In the genomic region with DNA sequence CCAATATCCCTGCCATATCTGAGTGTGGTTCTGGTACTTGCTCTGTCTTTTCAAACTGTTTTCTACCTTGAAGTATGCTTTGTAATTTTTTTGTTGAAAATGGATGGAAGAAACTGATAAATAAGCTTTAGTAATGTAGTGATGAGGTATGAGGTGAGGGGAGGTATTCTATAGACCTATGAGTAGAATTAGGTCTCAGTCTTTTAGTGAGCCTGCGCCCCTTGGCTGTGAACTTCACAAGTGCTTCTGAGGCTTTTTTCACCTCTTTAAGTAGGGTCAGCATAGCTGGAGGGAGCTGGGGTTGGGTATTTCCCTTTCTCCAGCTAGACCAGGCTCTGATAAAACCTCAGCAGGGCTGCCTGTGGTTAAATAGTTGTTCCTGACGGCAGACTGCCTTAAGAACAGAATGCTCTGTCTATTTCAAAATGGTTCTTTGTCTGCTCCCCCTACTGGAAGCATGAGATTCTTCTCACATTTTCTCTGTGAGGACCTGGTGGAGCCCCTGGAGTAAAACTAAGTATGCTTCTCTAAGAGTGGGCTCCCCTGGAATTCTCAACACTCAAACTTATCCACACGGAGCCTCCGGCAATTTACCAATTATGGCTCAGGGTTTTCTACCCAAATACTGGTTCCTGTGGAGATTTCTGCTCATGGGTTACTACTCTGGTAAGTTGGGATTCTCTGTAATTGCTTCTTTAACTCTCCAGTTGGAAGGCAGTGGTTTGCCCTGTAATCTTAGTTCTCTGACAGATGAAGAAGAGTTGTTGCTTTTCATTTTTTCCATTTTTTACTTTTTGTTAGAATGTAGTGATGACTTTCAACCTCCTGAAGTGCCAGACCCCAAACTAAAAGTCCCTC, we compare ENCODE assay signal across 8 cellular contexts. TPM values are rescaled to one million over a fixed set of nuclear protein-coding genes. Genes with fewer than 3 reads are reported as not detected.
DNase-seq lines count a peak whose midpoint lies in the region; ATAC-seq and TF ChIP-seq lines count a peak whose summit lies in the region.

No MANE protein-coding gene starts in this region.

- H3K4me3 ChIP-seq in DND-41 (ENCODE audit: low read depth in 1 of 2, low read length in 2 of 2) (no peak overlapping the region), WERI-Rb-1 (ENCODE audit: low read depth, low read length) (no peak overlapping the region), spleen (no peak overlapping the region)

- TF ChIP-seq POLR2A in spleen (IDR thresholded peaks at IDR 0.05), result no peak

- H3K79me2 ChIP-seq in DND-41 (ENCODE audit: insufficient read depth, low read length), result no peaks in the 10 kb centered on the region

- intact Hi-C loops in left cardiac atrium (cut with DNase I) (loop anchor here in 1 of 2 donors (5.0 kb wide), 2 partner anchors 125 to 350 kb away; no protein-coding TSS in a partner anchor), spleen (cut with DNase I; ENCODE audit: low total_unique reads) (no loop called here)

- H3K9me3 ChIP-seq in DND-41 (ENCODE audit: insufficient read depth, low read length, severe bottlenecking), result no peaks in the 10 kb centered on the region
- peaks cover 11% of the 10 kb centered on the region for H3K9me3 ChIP-seq in WERI-Rb-1 (ENCODE audit: severe bottlenecking)
- H3K9me3 ChIP-seq in spleen, result peaks cover 0 to 23% (median 12%) of the 10 kb centered on the region in 8 donors

- H3K36me3 ChIP-seq in DND-41 (ENCODE audit: insufficient read depth, low read length) (no peaks in the 10 kb centered on the region), WERI-Rb-1 (no peaks in the 10 kb centered on the region), spleen (no peaks in the 10 kb centered on the region)

- DNase-seq in DND-41 (no peak), Kasumi-1 (lab: John Stamatoyannopoulos, UW) (peak; percentile 44 to 60), WERI-Rb-1 (no peak), left cardiac atrium (no peak), spleen (no peak)
- no peak for DNase-seq in effector CD4-positive, alpha-beta T cell
- DNase-seq in stimulated activated naive CD4-positive, alpha-beta T cell treated with Interleukin-2 at 50 U/mL for 16 hours (lab: John Stamatoyannopoulos, UW), result no peak
- DNase-seq in stimulated activated CD4-positive, alpha-beta T cell treated with anti-CD3 and anti-CD28 coated beads, Interleukin-2, amount 100 ng/mL, for 48 hours, result no peak

- no peak overlapping the region for H3K9ac ChIP-seq in DND-41 (ENCODE audit: low read depth, low read length)

- H3K4me1 ChIP-seq in DND-41 (ENCODE audit: insufficient read depth, low read length) (no peaks in the 10 kb centered on the region), spleen (no peaks in the 10 kb centered on the region)

- H3K27me3 ChIP-seq in DND-41 (ENCODE audit: insufficient read depth, low read length, poor library complexity) (no peaks in the 10 kb centered on the region), WERI-Rb-1 (ENCODE audit: insufficient read depth, low read depth, severe bottlenecking) (peaks cover 55% of the 10 kb centered on the region), spleen (replicated peaks in 1 of 7) (peaks cover 0 to 31% (median 0%) of the 10 kb centered on the region in 7 donors)

- peak; percentile 48 for TF ChIP-seq CTCF in DND-41 (IDR thresholded peaks at IDR 0.05; ENCODE audit: borderline replicate concordance, extremely low read depth, low read length, poor library complexity, severe bottlenecking)
- TF ChIP-seq CTCF in WERI-Rb-1 (IDR thresholded peaks at IDR 0.05; ENCODE audit: low read depth, low read length), result peak; percentile 45
- peak in 7 of 11 experiments; percentile 12 to 53 (median 31) for TF ChIP-seq CTCF in spleen (IDR thresholded peaks at IDR 0.05 in 8 of 11, conservative IDR thresholded peaks at IDR 0.05 in 3 of 11)

- ATAC-seq in DND-41 (ENCODE audit: insufficient read depth, low read depth), result no peak
- peak; percentile 68 to 77 for ATAC-seq in left cardiac atrium

- H3K4me2 ChIP-seq in DND-41 (ENCODE audit: insufficient read depth, low read length), result no peak overlapping the region

- no peaks in the 10 kb centered on the region for H4K20me1 ChIP-seq in DND-41 (ENCODE audit: insufficient read depth, low read length)

- WGBS in spleen, 5 donors, result 28 to 40% (median 36%) methylated on average over 4 of the region's 4 CpGs

- no peak overlapping the region for H2AFZ ChIP-seq in DND-41 (ENCODE audit: low read depth, low read length)

- no peak overlapping the region for H3K27ac ChIP-seq in DND-41 (ENCODE audit: low read length)
- no peak overlapping the region for H3K27ac ChIP-seq in WERI-Rb-1
- H3K27ac ChIP-seq in spleen, result no peak overlapping the region

RNA-seq across cellular contexts. Expression of a gene that starts 13.1 kb away (rescaled TPM):
- total RNA-seq in left cardiac atrium (1 to 10 TPM; 1.2 to 4.6 TPM), spleen (1 to 10 TPM in 2 of 7 donors, under 1 TPM in 2, not detected in 3; 0.23 to 1.5 (median 0.85) TPM)
- 1 to 10 TPM in 1 of 3 donors, under 1 TPM in 2; 0.93 to 1.9 (median 0.96) TPM for polyA plus RNA-seq in spleen

RNA-seq across cellular contexts. Expression of a gene that starts 14.0 kb away (rescaled TPM):
- total RNA-seq in left cardiac atrium (1 to 10 TPM in 1 of 2 donors, under 1 TPM in 1; 0.24 to 1.2 TPM), spleen (not detected)
- under 1 TPM; 0.42 to 0.83 (median 0.45) TPM for polyA plus RNA-seq in spleen

RNA-seq across cellular contexts. Expression of a gene that starts 33.5 kb away (rescaled TPM):
- total RNA-seq in left cardiac atrium (not detected), spleen (not detected)
- polyA plus RNA-seq in spleen, result under 1 TPM; 0.03 to 0.07 (median 0.06) TPM

RNA-seq across cellular contexts. Expression of a gene that starts 45.9 kb away (rescaled TPM):
- total RNA-seq in left cardiac atrium (not detected), spleen (not detected)
- polyA plus RNA-seq in spleen, result not detected

RNA-seq across cellular contexts. Expression of a gene that starts 55.1 kb away (rescaled TPM):
- total RNA-seq in left cardiac atrium, result not detected
- not detected for total RNA-seq in spleen
- polyA plus RNA-seq in spleen, result under 1 TPM; 0.03 to 0.10 (median 0.04) TPM

Comparison
In these comparisons a context has a peak if more than half of its experiments do, and no peak if none do; other contexts are left out.
1. DNase-seq: peak in Kasumi-1 (2 of 2); none in DND-41 (single experiment), WERI-Rb-1 (single experiment), left cardiac atrium (single experiment), spleen (single experiment), effector CD4-positive, alpha-beta T cell (single experiment), stimulated activated naive CD4-positive, alpha-beta T cell treated with Interleukin-2 at 50 U/mL for 16 hours (single experiment) and stimulated activated CD4-positive, alpha-beta T cell treated with anti-CD3 and anti-CD28 coated beads, Interleukin-2, amount 100 ng/mL, for 48 hours (0 of 2).
2. Peak in every context shown above with its lines, with median percentiles within 50 percentile points of each other: CTCF ChIP-seq.